ENCODE assay signal across 8 cellular contexts in the genomic region with DNA sequence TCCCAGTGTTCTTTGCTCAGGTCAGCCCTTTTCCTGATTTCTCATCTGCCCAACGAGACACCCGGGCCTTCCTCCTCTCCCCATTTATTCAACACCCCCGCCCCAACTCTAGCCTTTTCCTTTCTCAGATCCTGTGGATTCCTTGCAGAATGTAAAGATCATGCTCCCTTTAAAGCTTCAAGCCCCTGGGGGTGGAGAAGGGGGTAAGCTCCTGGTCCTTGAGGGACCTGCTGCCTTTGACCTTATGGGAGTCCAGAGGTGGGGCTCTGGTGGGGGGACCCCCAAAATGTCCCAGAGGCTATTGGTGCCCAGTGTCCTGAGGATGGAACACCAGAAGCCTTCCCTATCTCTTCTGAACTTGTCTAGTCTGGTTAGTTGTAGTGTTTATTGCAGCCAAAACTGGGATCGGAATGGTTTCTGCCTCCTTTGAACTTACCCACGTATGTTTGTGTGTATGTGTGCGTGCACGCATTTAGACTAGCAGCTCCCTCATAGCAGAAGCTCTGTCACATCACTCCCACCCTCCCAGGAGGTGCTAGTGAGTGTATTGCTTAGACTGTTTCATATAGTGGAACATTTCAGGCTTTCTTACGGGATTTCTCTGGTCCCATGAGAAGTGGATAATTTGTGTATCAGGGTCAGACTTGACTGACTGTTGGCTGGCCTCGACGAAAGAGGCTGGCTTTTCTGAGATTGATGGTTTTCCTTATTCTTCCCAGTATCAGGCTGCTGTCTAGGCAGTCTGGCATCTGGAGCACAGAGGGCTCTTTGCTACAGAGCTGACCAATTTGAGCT. TPM values are rescaled to one million over a fixed set of nuclear protein-coding genes. Genes with fewer than 3 reads are reported as not detected.
DNase-seq lines count a peak whose midpoint lies in the region; TF ChIP-seq lines count a peak whose summit lies in the region.

No MANE protein-coding gene starts in this region.

- peak overlapping the region; percentile 28 for H3K4ac ChIP-seq in trophoblast cell (ENCODE audit: low read depth, low read length)

- peaks cover 12% of the 10 kb centered on the region for H3K27me3 Mint-ChIP-seq in endothelial cell (ENCODE audit: unreplicated experiment)

- H3K9ac ChIP-seq in SK-N-MC (ENCODE audit: insufficient read length) (no peak overlapping the region), trophoblast cell (ENCODE audit: low read length) (no peak overlapping the region)

- DNase-seq in SK-N-MC (ENCODE audit: low read depth, low spot score) (no peak), endothelial cell (ENCODE audit: low spot score) (no peak), trophoblast cell (no peak), NCI-H748 treated with DMSO at 0.1 percent for 48 hours (lab: John Stamatoyannopoulos, UW) (no peak), DMS153 treated with DMSO at 0.1 percent for 48 hours (lab: John Stamatoyannopoulos, UW; ENCODE audit: unreplicated experiment) (no peak), NCI-H2081 (lab: John Stamatoyannopoulos, UW) (no peak)
- DNase-seq in activated CD4-positive, CD25-positive, alpha-beta regulatory T cell treated with anti-CD3 and anti-CD28 coated beads, Interleukin-2, amount 50 U/mL, for 72 hours: no peak

- H3K4me1 Mint-ChIP-seq in endothelial cell (ENCODE audit: unreplicated experiment): peaks cover 33% of the 10 kb centered on the region

- H3K9me3 ChIP-seq in SK-N-MC (ENCODE audit: low read depth, low read length): no peaks in the 10 kb centered on the region
- no peaks in the 10 kb centered on the region for H3K9me3 ChIP-seq in trophoblast cell (ENCODE audit: insufficient read depth, low read depth, low read length)

- peaks cover 9% of the 10 kb centered on the region for H3K27me3 ChIP-seq in trophoblast cell (ENCODE audit: insufficient read depth, low read length)

- H3K4me1 ChIP-seq in trophoblast cell (ENCODE audit: control insufficient read depth in 1 of 2, insufficient read depth in 2 of 2, low read length in 2 of 2): peaks cover 17 to 21% of the 10 kb centered on the region in 2 experiments

- H3K18ac ChIP-seq in trophoblast cell (ENCODE audit: low read length): peak overlapping the region; percentile 19

- H3K14ac ChIP-seq in trophoblast cell (ENCODE audit: low read length): no peak overlapping the region

- H4K8ac ChIP-seq in trophoblast cell (ENCODE audit: low read depth, low read length): no peak overlapping the region

- no peaks in the 10 kb centered on the region for H3K36me3 ChIP-seq in SK-N-MC (ENCODE audit: insufficient read depth, low read length)
- H3K36me3 ChIP-seq in trophoblast cell (ENCODE audit: control insufficient read depth in 1 of 2, insufficient read depth in 2 of 2, low read length in 2 of 2): peaks cover 3 to 7% of the 10 kb centered on the region in 2 experiments

- H3K4me3 Mint-ChIP-seq in endothelial cell (ENCODE audit: unreplicated experiment): peak overlapping the region; percentile 99

- H3K27ac ChIP-seq in SK-N-MC (no peak overlapping the region), trophoblast cell (ENCODE audit: low read depth, low read length) (no peak overlapping the region)

- peaks cover 19% of the 10 kb centered on the region for H3K36me3 Mint-ChIP-seq in endothelial cell (ENCODE audit: low read depth, unreplicated experiment)

- H2AK5ac ChIP-seq in trophoblast cell (ENCODE audit: low read length): no peak overlapping the region

- H2AFZ ChIP-seq in trophoblast cell (ENCODE audit: insufficient read depth, low read length, poor library complexity): no peak overlapping the region

- H3K79me2 ChIP-seq in trophoblast cell (ENCODE audit: control insufficient read depth, insufficient read depth, low read length, poor library complexity): peaks cover 8% of the 10 kb centered on the region

- no peak for TF ChIP-seq CTCF in endothelial cell (IDR thresholded peaks at IDR 0.05; ENCODE audit: unreplicated experiment)

- no peak overlapping the region for H2BK12ac ChIP-seq in trophoblast cell (ENCODE audit: low read length)

- peak overlapping the region; percentile 45 for H4K91ac ChIP-seq in trophoblast cell (ENCODE audit: low read depth, low read length)

- H3K23ac ChIP-seq in trophoblast cell (ENCODE audit: low read length): no peak overlapping the region

- H2BK120ac ChIP-seq in trophoblast cell (ENCODE audit: insufficient read depth, low read length, poor library complexity): no peak overlapping the region

- H2BK5ac ChIP-seq in trophoblast cell (ENCODE audit: low read depth, low read length, poor library complexity): no peak overlapping the region

- no peaks in the 10 kb centered on the region for H3K9me3 Mint-ChIP-seq in endothelial cell (ENCODE audit: unreplicated experiment)

- WGBS in trophoblast cell (ENCODE audit: extremely low coverage, insufficient coverage, insufficient read length): no CpG with 5 or more reads among the region's 10 CpGs

- H3K27ac Mint-ChIP-seq in endothelial cell (ENCODE audit: unreplicated experiment): no peak overlapping the region

- H3K4me2 ChIP-seq in trophoblast cell (ENCODE audit: low read length): peak overlapping the region; percentile 64

- peaks cover 17% of the 10 kb centered on the region for H3K79me1 ChIP-seq in trophoblast cell (ENCODE audit: low read length)

- no peak overlapping the region for H4K12ac ChIP-seq in trophoblast cell (ENCODE audit: low read depth, low read length)

- H3K4me3 ChIP-seq in GM08714 (ENCODE audit: low read length): peak overlapping the region; percentile 89
- H3K4me3 ChIP-seq in SK-N-MC: peak overlapping the region; percentile 87
- H3K4me3 ChIP-seq in trophoblast cell (ENCODE audit: low read depth, low read length): peak overlapping the region; percentile 93

RNA-seq across cellular contexts. Expression of gene GALNT10, which starts 1.1 kb away (rescaled TPM):
- 22.5 TPM for total RNA-seq in endothelial cell (ENCODE audit: unreplicated experiment)
- 135 and 140 TPM in 2 replicates for polyA plus RNA-seq in trophoblast cell (2013)
